8 cellular contexts compared by ENCODE assay signal in the genomic region with DNA sequence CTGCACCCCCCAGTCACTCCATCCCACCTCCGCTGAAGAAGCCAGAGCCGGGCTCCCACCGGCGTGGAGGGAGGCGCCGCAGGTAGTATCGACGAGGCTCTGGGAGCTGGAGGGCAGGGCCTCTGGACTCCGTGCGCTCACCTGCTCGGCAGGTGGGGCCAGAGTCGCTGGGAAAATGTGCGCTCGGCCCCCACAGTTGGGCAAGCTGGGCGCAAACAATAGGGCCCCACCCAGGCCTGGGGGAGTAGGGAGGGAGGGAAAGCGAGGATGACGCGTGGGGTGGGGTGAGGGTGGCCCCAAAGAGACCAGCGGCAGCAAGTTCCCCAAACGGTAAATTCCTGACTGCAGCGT. TPM values are rescaled to one million over a fixed set of nuclear protein-coding genes. Genes with fewer than 3 reads are reported as not detected.
DNase-seq lines count a peak whose midpoint lies in the region; ATAC-seq, FAIRE-seq and TF ChIP-seq lines count a peak whose summit lies in the region.

No MANE protein-coding gene starts in this region.

- TF ChIP-seq POLR2A in body of pancreas (IDR thresholded peaks at IDR 0.05) (no peak), transverse colon (IDR thresholded peaks at IDR 0.05) (no peak), H54 (IDR thresholded peaks at IDR 0.05; ENCODE audit: low read depth, low read length) (no peak)

- H3K27me3 ChIP-seq in body of pancreas, result no peaks in the 10 kb centered on the region
- peaks cover 0 to 28% of the 10 kb centered on the region in 2 donors for H3K27me3 ChIP-seq in left lung
- H3K27me3 ChIP-seq in transverse colon, result peaks cover 10% of the 10 kb centered on the region
- no peaks in the 10 kb centered on the region for H3K27me3 ChIP-seq in Karpas-422 (ENCODE audit: low read length)

- H3K36me3 ChIP-seq in body of pancreas (replicated peaks in 1 of 2; ENCODE audit: insufficient read depth in 1 of 2, low read depth in 2 of 2), result no peaks in the 10 kb centered on the region
- H3K36me3 ChIP-seq in left lung, result no peaks in the 10 kb centered on the region
- no peaks in the 10 kb centered on the region for H3K36me3 ChIP-seq in transverse colon
- H3K36me3 ChIP-seq in Karpas-422 (ENCODE audit: insufficient read depth, low read length), result no peaks in the 10 kb centered on the region

- peak; percentile 16 for ATAC-seq in body of pancreas
- peak; percentile 51 for ATAC-seq in left lung
- ATAC-seq in HG03108 (IDR thresholded peaks at IDR 0.05; ENCODE audit: unreplicated experiment), result no peak

- H3K9me2 ChIP-seq in Karpas-422 (replicated peaks; ENCODE audit: insufficient read depth, low read length), result no peaks in the 10 kb centered on the region

- no peaks in the 10 kb centered on the region for H3K79me2 ChIP-seq in Karpas-422 (ENCODE audit: low read length)

- no peak for TF ChIP-seq EP300 in transverse colon (IDR thresholded peaks at IDR 0.05; ENCODE audit: low read depth)

- H3K4me2 ChIP-seq in Karpas-422 (ENCODE audit: low read depth, low read length, poor library complexity, severe bottlenecking), result no peak overlapping the region

- no peak overlapping the region for H2AFZ ChIP-seq in Karpas-422 (ENCODE audit: low read length)

- DNase-seq in AG09309 (ENCODE audit: low read depth), result no peak
- peak; percentile 27 for DNase-seq in KBM-7
- peak; percentile 63 to 81 (median 78) for DNase-seq in body of pancreas
- DNase-seq in left lung, result peak; percentile 82 to 89
- DNase-seq in transverse colon, result peak; percentile 88
- DNase-seq in Karpas-422, result no peak
- no peak for DNase-seq in H54 (ENCODE audit: insufficient read length, low spot score)

- 0% methylated on average over 6 to 21 of the region's 21 CpGs for WGBS in body of pancreas, 2 donors
- 0% methylated on average over 21 of the region's 21 CpGs; no CpG with 5 or more reads in 1 of the 2 donors for WGBS in transverse colon (ENCODE audit: low coverage in 1 of 2), 2 donors

- H3K9ac ChIP-seq in Karpas-422 (ENCODE audit: low read length), result no peak overlapping the region

- no peaks in the 10 kb centered on the region for H3K9me3 ChIP-seq in body of pancreas
- no peaks in the 10 kb centered on the region for H3K9me3 ChIP-seq in left lung
- no peaks in the 10 kb centered on the region for H3K9me3 ChIP-seq in transverse colon
- H3K9me3 ChIP-seq in Karpas-422 (ENCODE audit: low read length), result no peaks in the 10 kb centered on the region

- H4K20me1 ChIP-seq in Karpas-422 (ENCODE audit: insufficient read depth, low read depth, low read length), result no peaks in the 10 kb centered on the region

- peak overlapping the region; percentile 40 for H3K4me3 ChIP-seq in AG09309 (ENCODE audit: control insufficient read depth, low read depth, low read length)
- peak overlapping the region; percentile 64 to 94 for H3K4me3 ChIP-seq in body of pancreas
- peak overlapping the region; percentile 57 for H3K4me3 ChIP-seq in left lung
- H3K4me3 ChIP-seq in transverse colon, result peak overlapping the region; percentile 48 to 86 (median 76)
- no peak overlapping the region for H3K4me3 ChIP-seq in Karpas-422 (ENCODE audit: low read length)

- TF ChIP-seq CTCF in AG09309 (IDR thresholded peaks at IDR 0.05; ENCODE audit: control insufficient read depth, insufficient read depth, low read depth, low read length, missing control alignments) (no peak), body of pancreas (IDR thresholded peaks at IDR 0.05) (peak in 1 of 7 experiments; percentile 19), left lung (IDR thresholded peaks at IDR 0.05) (no peak), transverse colon (IDR thresholded peaks at IDR 0.05) (no peak)

- in situ Hi-C loops in KBM-7 (cut with MboI; ENCODE audit: low pct_unique_long_range_greater_than_20kb, low sequenced_read_pairs) (no loop called here), transverse colon (cut with MboI; ENCODE audit: low pct_ligation_motif_present in 1 of 4, low pct_unique_long_range_greater_than_20kb in 1 of 4, low sequenced_read_pairs in 3 of 4) (no loop called here)

- H3K4me1 ChIP-seq in body of pancreas (peaks cover 55% of the 10 kb centered on the region), left lung (peaks cover 20 to 61% of the 10 kb centered on the region in 2 donors), transverse colon (peaks cover 0 to 47% (median 32%) of the 10 kb centered on the region in 4 donors), Karpas-422 (ENCODE audit: low read length) (no peaks in the 10 kb centered on the region)

- H3K27ac ChIP-seq in body of pancreas (peak overlapping the region; percentile 95 to 97 (median 96)), left lung (peak overlapping the region; percentile 86 to 91), transverse colon (peak overlapping the region; percentile 90 to 95 (median 94)), Karpas-422 (ENCODE audit: low read length) (no peak overlapping the region)

- intact Hi-C loops in body of pancreas (cut with DNase I) (no loop called here), left lung (cut with DNase I) (no loop called here), transverse colon (cut with DNase I; ENCODE audit: low total_unique reads) (loop anchor here (5.0 kb wide), 1 partner anchor 986 kb away; the partner anchor contains the start of gene VPS25)

- FAIRE-seq in H54 (lab: Jason Lieb, UNC), result no peak

RNA-seq across cellular contexts. Expression of gene JUP, which starts 0.7 kb away (rescaled TPM):
- 10 to 100 TPM; 67.9 to 85.4 TPM for total RNA-seq in body of pancreas
- 100 to 1,000 TPM in 1 of 2 donors, 10 to 100 TPM in 1; 94.2 to 148 TPM for total RNA-seq in left lung
- total RNA-seq in transverse colon, result 100 to 1,000 TPM; 396 to 595 (median 513) TPM
- 102 and 133 TPM in 2 replicates for total RNA-seq in Karpas-422 (2014; rRNA removed; shearing (Covaris generic); ENCODE audit: low replicate concordance)

RNA-seq across cellular contexts. Expression of gene P3H4, which starts 25.9 kb away (rescaled TPM):
- total RNA-seq in body of pancreas (10 to 100 TPM; 18.4 to 22.7 TPM), left lung (10 to 100 TPM; 19.1 to 27.8 TPM), transverse colon (10 to 100 TPM; 18.7 to 39.6 (median 22.5) TPM)
- total RNA-seq in Karpas-422 (2014; rRNA removed; shearing (Covaris generic); ENCODE audit: low replicate concordance), result 0.61 TPM in 1 of 2 replicates, not detected in the other

RNA-seq across cellular contexts. Expression of gene FKBP10, which starts 27.0 kb away (rescaled TPM):
- total RNA-seq in body of pancreas (10 to 100 TPM; 22.3 to 33.6 TPM), left lung (100 to 1,000 TPM in 1 of 2 donors, 10 to 100 TPM in 1; 82.1 to 129 TPM), transverse colon (10 to 100 TPM in 3 of 4 donors, 1 to 10 TPM in 1; 7.1 to 61.1 (median 12.6) TPM)
- total RNA-seq in Karpas-422 (2014; rRNA removed; shearing (Covaris generic); ENCODE audit: low replicate concordance), result 0.54 and 1.9 TPM in 2 replicates

RNA-seq across cellular contexts. Expression of gene NT5C3B, which starts 50.2 kb away (rescaled TPM):
- total RNA-seq in body of pancreas, result 10 to 100 TPM; 43.1 to 46.5 TPM
- 10 to 100 TPM; 30.6 to 34.7 TPM for total RNA-seq in left lung
- total RNA-seq in transverse colon, result 10 to 100 TPM in 3 of 4 donors, 1 to 10 TPM in 1; 10.0 to 30.8 (median 24.6) TPM
- 10.5 and 17.8 TPM in 2 replicates for total RNA-seq in Karpas-422 (2014; rRNA removed; shearing (Covaris generic); ENCODE audit: low replicate concordance)

RNA-seq across cellular contexts. Expression of gene HAP1, which starts 51.4 kb away (rescaled TPM):
- total RNA-seq in body of pancreas (1 to 10 TPM in 1 of 2 donors, under 1 TPM in 1; 0.52 to 1.3 TPM), left lung (under 1 TPM; 0.16 to 0.32 TPM), transverse colon (under 1 TPM in 2 of 4 donors, not detected in 2; 0.55 to 0.79 TPM)
- total RNA-seq in Karpas-422 (2014; rRNA removed; shearing (Covaris generic); ENCODE audit: low replicate concordance), result 0.04 and 0.48 TPM in 2 replicates

Comparison
In these comparisons a context has a peak if more than half of its experiments do, and no peak if none do; other contexts are left out.
1. DNase-seq: peak in KBM-7 (single experiment), body of pancreas (4 of 4), left lung (2 of 2) and transverse colon (single experiment); none in AG09309 (single experiment), Karpas-422 (single experiment) and H54 (single experiment).
2. RNA of gene P3H4, which starts 25.9 kb away (total RNA-seq): 19.1 to 27.8 TPM in left lung, 18.7 to 39.6 TPM in transverse colon and 18.4 to 22.7 TPM in body of pancreas; 0.61 TPM in Karpas-422; every median in the first group is over 10 times any median in the second.